25 cellular contexts compared by ENCODE assay signal in the genomic region with DNA sequence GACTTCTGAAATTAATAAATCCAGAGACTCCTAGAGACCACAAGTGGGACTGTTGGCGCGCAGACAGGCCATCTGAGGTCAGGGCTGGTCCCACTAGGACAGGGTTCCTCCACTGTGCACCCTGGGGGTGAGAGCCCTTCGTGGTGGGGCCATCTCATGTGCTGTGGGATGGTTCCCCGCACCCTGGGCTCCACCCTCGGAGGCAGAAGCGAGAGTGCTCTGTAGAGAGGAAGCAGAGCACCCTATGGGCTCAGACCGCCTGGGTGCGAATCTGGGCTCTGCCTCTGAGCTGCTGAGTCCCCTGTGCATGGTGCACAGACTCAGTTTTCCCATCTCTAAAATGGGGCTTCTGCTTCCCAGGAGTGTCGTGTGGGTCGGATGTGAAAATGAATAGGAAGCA.
"Had no signal": no experiment of that assay in that cellular context is flagged by ENCODE, and none has a peak within 500 bp of the region (broad histone marks: within the 10 kb centered on the region; RNA-seq: fewer than 3 reads in every experiment).

No MANE protein-coding gene starts in this region.

- H3K9me3 ChIP-seq: pancreas, right lobe of liver, testis, thyroid gland, transverse colon had no signal

- H3K4me1 ChIP-seq: left ventricle myocardium inferior, right atrium auricular region, right lobe of liver, stomach, thyroid gland, transverse colon had no signal

- DNase-seq: heart left ventricle; hypothalamus; immature natural killer cell; left ventricle myocardium inferior; mesendoderm; naive B cell; natural killer cell; nephron progenitor cell; stimulated activated CD4-positive, alpha-beta T cell treated with anti-CD3 and anti-CD28 coated beads, Interleukin-1b, Interleukin-23, amount 100 ng/mL, for 48 hours; stimulated activated CD4-positive, alpha-beta T cell treated with anti-CD3 and anti-CD28 coated beads, Interleukin-2, amount 100 ng/mL, for 48 hours; stimulated activated CD4-positive, alpha-beta T cell treated with anti-CD3 and anti-CD28 coated beads, Interleukin-4, amount 100 ng/mL, for 4 hours; stimulated activated CD8-positive, alpha-beta memory T cell treated with anti-CD3 and anti-CD28 coated beads, Interleukin-4, amount 100 ng/mL, for 48 hours; stimulated activated naive B cell treated with anti-CD40 and anti-IgM and Interleukin-4, amounts not matched to agents 10 μg/mL and 1 μg/mL and 100 μg/mL, for 72 hours; stimulated activated naive CD8-positive, alpha-beta T cell treated with anti-CD3 and anti-CD28 coated beads, Interleukin-15, Interleukin-2, amounts not matched to agents 100 U/mL and 50 U/mL, for 24 hours; stomach; testis; thyroid gland; transverse colon; upper lobe of left lung had no signal

- H3K36me3 ChIP-seq: heart left ventricle, left ventricle myocardium inferior, pancreas, right atrium auricular region, right lobe of liver, stomach, thyroid gland, transverse colon, upper lobe of left lung had no signal

- H3K27me3 ChIP-seq: pancreas, right atrium auricular region, right lobe of liver, testis, thyroid gland, upper lobe of left lung had no signal

- H3K27ac ChIP-seq: heart left ventricle, left ventricle myocardium inferior, pancreas, right atrium auricular region, right lobe of liver, stomach, testis, thyroid gland, transverse colon, upper lobe of left lung had no signal

- FAIRE-seq: islet of Langerhans, pancreas had no signal

- H3K4me3 ChIP-seq: heart left ventricle, left ventricle myocardium inferior, lung, pancreas, right atrium auricular region, right lobe of liver, smooth muscle cell, stomach, testis, thyroid gland, transverse colon, upper lobe of left lung had no signal

- ATAC-seq: heart left ventricle; natural killer cell; pancreas; right lobe of liver; stimulated activated naive B cell treated with anti-CD40 and anti-IgM and Interleukin-4, amounts not matched to agents 10 μg/mL and 1 μg/mL and 100 μg/mL, for 72 hours; stimulated activated naive CD8-positive, alpha-beta T cell treated with anti-CD3 and anti-CD28 coated beads, Interleukin-15, Interleukin-2, amounts not matched to agents 100 U/mL and 50 U/mL, for 24 hours had no signal
